ENCODE assay signal across 1 cellular context in the genomic region with DNA sequence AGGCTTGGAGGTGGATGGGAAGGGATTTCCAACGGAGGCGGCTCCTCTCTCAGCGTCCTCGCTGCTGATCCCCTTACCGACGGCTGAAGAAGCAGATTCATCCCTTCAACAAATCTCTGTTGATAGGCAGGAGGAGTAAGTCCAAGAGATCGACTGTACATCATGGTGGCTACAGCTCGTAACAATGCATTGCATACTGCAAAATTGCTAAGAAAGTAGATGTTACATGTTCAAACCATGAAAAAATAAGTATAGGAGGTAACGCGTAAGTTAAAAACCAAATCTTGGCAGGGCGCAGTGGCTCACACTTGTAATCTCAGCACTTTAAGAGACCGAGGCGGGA.
TF ChIP-seq lines count a peak whose summit lies in the region.

No MANE protein-coding gene starts in this region.

TF ChIP-seq in GM12878, 131 proteins besides CTCF, POLR2A, EP300 and RAD21:
- TF ChIP-seq FOXK2 (IDR thresholded peaks at IDR 0.05) (0 out of 2 replicates have a peak, but pooled peaks have one; percentile 1), CREM (IDR thresholded peaks at IDR 0.05; ENCODE audit: low read depth) (no peak), SMAD1 (IDR thresholded peaks at IDR 0.05; ENCODE audit: low read depth, partially characterized antibody) (no peak), IKZF1 (conservative IDR thresholded peaks at IDR 0.05) (0 out of 2 replicates have a peak, but pooled peaks have one; percentile 4), ZNF207 (IDR thresholded peaks at IDR 0.05; ENCODE audit: borderline replicate concordance) (0 out of 2 replicates have a peak, but pooled peaks have one; percentile 12)
